ENCODE assay signal across 14 cellular contexts in genomic region chr2:120399889-120400240, GRCh38. TPM values are rescaled to one million over a fixed set of nuclear protein-coding genes. Genes with fewer than 3 reads are reported as not detected.
"Had no signal": no experiment of that assay in that cellular context is flagged by ENCODE, and none has a peak within 500 bp of the region (broad histone marks: within the 10 kb centered on the region; RNA-seq: fewer than 3 reads in every experiment).

No MANE protein-coding gene starts in this region.

- H3K4me3 ChIP-seq: ascending aorta, dorsolateral prefrontal cortex, gastroesophageal sphincter, heart right ventricle, lung, neural progenitor cell had no signal

- H3K4me2 ChIP-seq: neural progenitor cell had no signal

- H3K4me3 Mint-ChIP-seq: activated T-helper 1 cell treated with anti-CD3 and anti-CD28 coated beads, Interleukin-12 subunit alpha, Interleukin-12 subunit beta, Interleukin-2, Interleukin-4 antibody, amounts not matched to agents 30 ng/mL and 10 ng/mL and 1 ng/mL, durations not matched to agents 14 hours and 24 hours and 36 hours; neural progenitor cell had no signal

- H2AFZ ChIP-seq: neural progenitor cell, parathyroid adenoma had no signal

- H3K79me2 ChIP-seq: parathyroid adenoma had no signal

- H3K9me3 Mint-ChIP-seq: activated T-helper 1 cell treated with anti-CD3 and anti-CD28 coated beads, Interleukin-12 subunit alpha, Interleukin-12 subunit beta, Interleukin-2, Interleukin-4 antibody, amounts not matched to agents 30 ng/mL and 10 ng/mL and 1 ng/mL, durations not matched to agents 14 hours and 24 hours and 36 hours; neural progenitor cell had no signal

- H3K9me3 ChIP-seq: ascending aorta, gastroesophageal sphincter, heart right ventricle had no signal

- H3K36me3 ChIP-seq: ascending aorta, gastroesophageal sphincter, heart right ventricle, neural progenitor cell had no signal

- H3K27me3 ChIP-seq: ascending aorta, neural progenitor cell had no signal

- H3K27ac Mint-ChIP-seq: activated T-helper 1 cell treated with anti-CD3 and anti-CD28 coated beads, Interleukin-12 subunit alpha, Interleukin-12 subunit beta, Interleukin-2, Interleukin-4 antibody, amounts not matched to agents 30 ng/mL and 10 ng/mL and 1 ng/mL, durations not matched to agents 14 hours and 24 hours and 36 hours; neural progenitor cell had no signal

- H3K9ac ChIP-seq: neural progenitor cell, parathyroid adenoma had no signal

- ATAC-seq: gastroesophageal sphincter, heart right ventricle had no signal

- H3K36me3 Mint-ChIP-seq: neural progenitor cell had no signal

- H3K27ac ChIP-seq: ascending aorta, dorsolateral prefrontal cortex, gastroesophageal sphincter, heart right ventricle, neural progenitor cell, parathyroid adenoma had no signal

- DNase-seq: activated CD4-positive, alpha-beta T cell treated with anti-CD3 and anti-CD28 coated beads, Interleukin-2, amount 50 U/mL, for 4 hours; activated CD4-positive, CD25-positive, alpha-beta regulatory T cell treated with anti-CD3 and anti-CD28 coated beads, Interleukin-2, amount 50 U/mL, for 72 hours; activated naive CD4-positive, alpha-beta T cell treated with Interleukin-2 at 50 U/mL for 16 hours; heart right ventricle; stimulated activated CD4-positive, alpha-beta T cell treated with anti-CD3 and anti-CD28 coated beads, Interleukin-15, amount 100 ng/mL, for 24 hours; stimulated activated CD4-positive, alpha-beta T cell treated with anti-CD3 and anti-CD28 coated beads, Interleukin-4, amount 100 ng/mL, for 24 hours; stimulated activated naive CD4-positive, alpha-beta T cell had no signal

- H3K4me1 ChIP-seq: ascending aorta, gastroesophageal sphincter, heart right ventricle, neural progenitor cell, parathyroid adenoma had no signal

RNA-seq across cellular contexts. Expression of gene INHBB, which starts 53.9 kb away (rescaled TPM):
- total RNA-seq: activated T-helper 1 cell treated with anti-CD3 and anti-CD28 coated beads, Interleukin-12 subunit alpha, Interleukin-12 subunit beta, Interleukin-2, Interleukin-4 antibody, amounts not matched to agents 30 ng/mL and 10 ng/mL and 1 ng/mL, durations not matched to agents 14 hours and 24 hours and 36 hours had no signal
